ENCODE assay signal across 8 cellular contexts in the genomic region with DNA sequence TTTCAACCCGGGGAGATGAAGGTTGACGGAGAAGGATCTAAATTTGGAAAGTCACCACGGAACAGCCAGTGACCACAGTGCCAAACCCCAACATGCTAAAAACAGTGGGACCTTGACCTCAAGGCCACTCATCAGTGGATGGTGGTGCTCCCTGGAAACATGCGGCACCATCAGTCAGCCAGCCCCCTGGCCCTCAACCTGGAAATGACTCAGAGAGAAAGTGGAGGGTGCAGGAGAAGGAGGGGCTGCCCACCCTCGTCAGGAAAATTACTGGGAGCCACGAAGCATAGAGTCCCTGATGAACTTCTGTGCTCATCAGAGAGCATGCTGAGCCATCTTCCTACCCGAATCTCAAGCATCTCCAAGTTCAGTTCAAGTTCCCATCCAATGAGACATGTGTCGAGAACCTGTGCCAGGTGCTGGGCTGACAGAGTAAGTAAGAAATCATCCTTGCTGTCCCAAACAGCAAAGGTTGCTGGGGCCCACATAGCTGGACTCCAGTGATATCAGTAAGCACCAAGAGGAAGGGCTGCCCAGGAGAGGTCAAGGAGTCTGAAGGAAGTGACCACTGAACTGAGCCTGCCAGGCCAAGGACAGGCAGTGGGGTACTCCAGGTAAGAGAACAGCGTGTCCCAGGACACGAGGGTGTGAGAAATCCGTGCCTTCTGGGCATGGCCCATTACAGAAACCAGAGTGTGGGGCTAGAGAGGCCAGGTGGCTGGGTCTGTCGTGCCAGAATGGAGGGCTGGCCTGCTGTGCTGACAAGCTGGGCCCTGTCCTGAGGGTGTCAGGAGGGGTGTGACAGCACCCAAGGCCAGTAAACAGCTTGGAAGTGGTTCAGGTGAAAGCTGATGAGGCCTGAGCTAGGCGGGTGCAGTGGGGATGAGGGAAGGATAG. TPM values are rescaled to one million over a fixed set of nuclear protein-coding genes. Genes with fewer than 3 reads are reported as not detected.
DNase-seq lines count a peak whose midpoint lies in the region; TF ChIP-seq lines count a peak whose summit lies in the region.

No MANE protein-coding gene starts in this region.

- no peak for TF ChIP-seq CTCF in KMS-11 (conservative IDR thresholded peaks at IDR 0.05; ENCODE audit: low read depth, low read length)

- peak overlapping the region; percentile 50; the same call in 1 of the 2 replicates for H2AFZ ChIP-seq in KMS-11 (ENCODE audit: low read depth)

- peak overlapping the region; percentile 70 for H3K4me2 ChIP-seq in KMS-11

- no peaks in the 10 kb centered on the region for H3K27me3 Mint-ChIP-seq in activated naive CD8-positive, alpha-beta T cell treated with anti-CD3 and anti-CD28 coated beads for 36 hours
- peaks cover 0 to 21% (median 12%) of the 10 kb centered on the region in 3 donors for H3K27me3 Mint-ChIP-seq in immature natural killer cell (ENCODE audit: low read depth in 3 of 3)

- H3K4me3 Mint-ChIP-seq in activated naive CD8-positive, alpha-beta T cell treated with anti-CD3 and anti-CD28 coated beads for 36 hours, result peak overlapping the region; percentile 87
- H3K4me3 Mint-ChIP-seq in immature natural killer cell, result peak overlapping the region; percentile 58 to 87 (median 64)

- H4K20me1 ChIP-seq in KMS-11 (ENCODE audit: insufficient read depth), result no peaks in the 10 kb centered on the region

- peaks cover 81% of the 10 kb centered on the region for H3K4me1 Mint-ChIP-seq in activated naive CD8-positive, alpha-beta T cell treated with anti-CD3 and anti-CD28 coated beads for 36 hours
- peaks cover 74 to 82% of the 10 kb centered on the region in 2 donors for H3K4me1 Mint-ChIP-seq in immature natural killer cell

- H3K27ac ChIP-seq in KMS-11, result peak overlapping the region; percentile 44; the same call in 1 of the 2 replicates

- H3K36me3 ChIP-seq in KMS-11 (ENCODE audit: insufficient read depth), result no peaks in the 10 kb centered on the region

- H3K9ac ChIP-seq in KMS-11, result peak overlapping the region; percentile 6; the same call in 1 of the 2 replicates

- H3K4me1 ChIP-seq in KMS-11 (ENCODE audit: low read depth, poor library complexity, severe bottlenecking), result peaks cover 71% of the 10 kb centered on the region

- peaks cover 57% of the 10 kb centered on the region for H3K36me3 Mint-ChIP-seq in activated naive CD8-positive, alpha-beta T cell treated with anti-CD3 and anti-CD28 coated beads for 36 hours
- H3K36me3 Mint-ChIP-seq in immature natural killer cell, result peaks cover 0 to 14% (median 14%) of the 10 kb centered on the region in 3 donors

- H3K79me2 ChIP-seq in KMS-11 (ENCODE audit: insufficient read depth, low read depth), result no peaks in the 10 kb centered on the region

- no peak overlapping the region for H3K4me3 ChIP-seq in KMS-11 (IDR thresholded peaks at IDR 0.05; ENCODE audit: insufficient read depth, low read depth, low read length)

- DNase-seq in AML-193 (lab: John Stamatoyannopoulos, UW), result peak; percentile 19 to 30
- DNase-seq in activated naive CD8-positive, alpha-beta T cell treated with anti-CD3 and anti-CD28 coated beads for 36 hours, result peak; percentile 85
- DNase-seq in immature natural killer cell, result peak; percentile 75 to 79 (median 77)
- DNase-seq in stimulated activated CD8-positive, alpha-beta memory T cell treated with anti-CD3 and anti-CD28 coated beads, Interleukin-15, amount 100 ng/mL, for 48 hours (ENCODE audit: low read depth in 2 of 2), result peak; percentile 78 to 81
- DNase-seq in NCI-H1092 (lab: John Stamatoyannopoulos, UW), result no peak
- DNase-seq in retina, result no peak
- DNase-seq in NCI-H2029 (lab: John Stamatoyannopoulos, UW), result no peak

- H3K27me3 ChIP-seq in KMS-11 (ENCODE audit: insufficient read depth, low read depth), result no peaks in the 10 kb centered on the region

- no peaks in the 10 kb centered on the region for H3K9me3 Mint-ChIP-seq in activated naive CD8-positive, alpha-beta T cell treated with anti-CD3 and anti-CD28 coated beads for 36 hours
- no peaks in the 10 kb centered on the region for H3K9me3 Mint-ChIP-seq in immature natural killer cell

- H3K27ac Mint-ChIP-seq in activated naive CD8-positive, alpha-beta T cell treated with anti-CD3 and anti-CD28 coated beads for 36 hours, result peak overlapping the region; percentile 96
- peak overlapping the region; percentile 51 to 90 (median 88) for H3K27ac Mint-ChIP-seq in immature natural killer cell

RNA-seq across cellular contexts. Expression of gene PECAM1, which starts 5.2 kb away (rescaled TPM):
- 10 to 100 TPM; 35.6 to 37.6 TPM for total RNA-seq in activated naive CD8-positive, alpha-beta T cell treated with anti-CD3 and anti-CD28 coated beads for 36 hours
- polyA plus RNA-seq in immature natural killer cell, result 10 to 100 TPM; 39.2 to 60.8 (median 53.4) TPM

Comparison
In these comparisons a context has a peak if more than half of its experiments do, and no peak if none do; other contexts are left out.
1. DNase-seq: peak in AML-193 (2 of 2), activated naive CD8-positive, alpha-beta T cell treated with anti-CD3 and anti-CD28 coated beads for 36 hours (single experiment), immature natural killer cell (3 of 3) and stimulated activated CD8-positive, alpha-beta memory T cell treated with anti-CD3 and anti-CD28 coated beads, Interleukin-15, amount 100 ng/mL, for 48 hours (2 of 2); none in NCI-H1092 (single experiment), retina (single experiment) and NCI-H2029 (single experiment).